Comparison of ENCODE assay signal across 9 cellular contexts in genomic region chr19:51560339-51560738, GRCh38. TPM values are rescaled to one million over a fixed set of nuclear protein-coding genes. Genes with fewer than 3 reads are reported as not detected.
"Had no signal": no experiment of that assay in that cellular context is flagged by ENCODE, and none has a peak within 500 bp of the region (broad histone marks: within the 10 kb centered on the region; RNA-seq: fewer than 3 reads in every experiment).

No MANE protein-coding gene starts in this region.

- ATAC-seq: HepG2 had no signal

- H2AFZ ChIP-seq: GM23248 had no signal

- H3K4me1 Mint-ChIP-seq: H9 had no signal

- H3K27ac ChIP-seq: GM23248, HL-60 had no signal

- H3K27ac Mint-ChIP-seq: H9 had no signal

- H3K4me3 ChIP-seq: GM23248 had no signal

- DNase-seq: GM23248, H9, HCEC 1CT had no signal

- H3K4me3 Mint-ChIP-seq: H9, IgD-negative memory B cell had no signal

- FAIRE-seq: H1, H54, HepG2 had no signal

RNA-seq across cellular contexts. Expression of gene SIGLEC6, which starts 28.9 kb away (rescaled TPM):
- total RNA-seq: GM23248, H1, HepG2, HT1080 had no signal
- polyA plus RNA-seq: GM23248, HepG2 had no signal

RNA-seq across cellular contexts. Expression of gene SIGLEC12, which starts 58.7 kb away (rescaled TPM):
- total RNA-seq: GM23248, H1, H9, HepG2, HT1080 had no signal
- polyA plus RNA-seq: GM23248, H1, HepG2 had no signal
